16 cellular contexts compared by ENCODE assay signal in the genomic region with DNA sequence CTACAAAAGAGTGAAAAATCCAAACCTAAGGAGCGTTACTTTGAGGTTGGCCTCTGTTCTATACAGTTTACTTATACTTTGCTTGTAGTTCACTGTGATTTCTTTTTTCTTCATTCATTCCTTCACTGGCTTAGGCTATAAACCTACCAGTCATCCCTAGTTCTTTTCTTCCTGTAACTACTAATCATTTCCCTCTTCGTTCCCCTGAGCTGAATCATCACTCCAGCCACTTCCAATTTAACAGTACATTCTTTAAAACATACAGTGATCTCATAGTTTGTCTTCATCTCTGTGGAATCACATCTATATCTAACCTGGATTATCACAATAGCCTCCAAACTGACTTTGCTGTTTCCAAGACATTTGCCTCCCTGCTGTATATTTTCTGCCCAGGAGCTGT. TPM values are rescaled to one million over a fixed set of nuclear protein-coding genes. Genes with fewer than 3 reads are reported as not detected.
DNase-seq lines count a peak whose midpoint lies in the region; TF ChIP-seq lines count a peak whose summit lies in the region.
"Had no signal": no experiment of that assay in that cellular context is flagged by ENCODE, and none has a peak within 500 bp of the region (broad histone marks: within the 10 kb centered on the region; RNA-seq: fewer than 3 reads in every experiment).

No MANE protein-coding gene starts in this region.

- TF ChIP-seq EP300 in esophagus muscularis mucosa (IDR thresholded peaks at IDR 0.05) = no peak

- intact Hi-C loops in esophagus muscularis mucosa (cut with DNase I) = no loop called here
- intact Hi-C loops in testis (cut with DNase I; ENCODE audit: low total_unique reads) = no loop called here

- H3K4me3 ChIP-seq in skeletal muscle cell (ENCODE audit: low read depth, low read length) (no peak overlapping the region), esophagus muscularis mucosa (no peak overlapping the region), testis (no peak overlapping the region)

- DNase-seq in GM04503 (ENCODE audit: low read depth) = peak; percentile 21
- peak; percentile 63 for DNase-seq in RWPE1 (ENCODE audit: low spot score)
- peak; percentile 10 for DNase-seq in epithelial cell of prostate (ENCODE audit: low read depth, low spot score)
- peak; percentile 28 for DNase-seq in skeletal muscle cell (ENCODE audit: low read depth)
- DNase-seq in osteocyte (ENCODE audit: extremely low spot score, unreplicated experiment) = no peak
- DNase-seq in activated T-cell treated with anti-CD3 and anti-CD28 coated beads, Interleukin-2, amount 50 U/mL, for 1 hour = no peak
- no peak for DNase-seq in esophagus muscularis mucosa (ENCODE audit: extremely low spot score)
- no peak for DNase-seq in testis
- DNase-seq: activated CD8-positive, alpha-beta memory T cell treated with anti-CD3 and anti-CD28 coated beads, Interleukin-2, amount 10 ng/mL, durations not matched to agents 7 days and 5 days; activated naive CD4-positive, alpha-beta T cell treated with anti-CD3 and anti-CD28 coated beads, Interleukin-2, amount 50 U/mL, for 16 hours; CD4-positive, CD25-positive, alpha-beta regulatory T cell; stimulated activated CD4-positive, alpha-beta T cell treated with anti-CD3 and anti-CD28 coated beads, Interleukin-4, amount 100 ng/mL, for 4 hours; stimulated activated naive B cell treated with anti-CD40 and anti-IgM and Interleukin-4, amounts not matched to agents 10 μg/mL and 1 μg/mL and 100 μg/mL, for 72 hours had no signal

- POLR2A ChIA-PET in RWPE1 (lab: Yijun Ruan, JAX; ENCODE audit: low non-redundant PET) = no interaction called here

- H3K27ac Mint-ChIP-seq in osteocyte (ENCODE audit: unreplicated experiment) = no peak overlapping the region
- H3K27ac Mint-ChIP-seq: activated CD8-positive, alpha-beta memory T cell treated with anti-CD3 and anti-CD28 coated beads, Interleukin-2, amount 10 ng/mL, durations not matched to agents 7 days and 5 days; CD4-positive, CD25-positive, alpha-beta regulatory T cell; stimulated activated naive B cell treated with anti-CD40 and anti-IgM and Interleukin-4, amounts not matched to agents 10 μg/mL and 1 μg/mL and 100 μg/mL, for 72 hours had no signal

- H3K27me3 Mint-ChIP-seq in osteocyte (ENCODE audit: unreplicated experiment) = no peaks in the 10 kb centered on the region
- H3K27me3 Mint-ChIP-seq: activated CD8-positive, alpha-beta memory T cell treated with anti-CD3 and anti-CD28 coated beads, Interleukin-2, amount 10 ng/mL, durations not matched to agents 7 days and 5 days; CD4-positive, CD25-positive, alpha-beta regulatory T cell; stimulated activated naive B cell treated with anti-CD40 and anti-IgM and Interleukin-4, amounts not matched to agents 10 μg/mL and 1 μg/mL and 100 μg/mL, for 72 hours had no signal

- H3K27me3 ChIP-seq in esophagus muscularis mucosa (no peaks in the 10 kb centered on the region), testis (no peaks in the 10 kb centered on the region)

- H3K4me3 Mint-ChIP-seq in osteocyte (ENCODE audit: unreplicated experiment) = no peak overlapping the region
- H3K4me3 Mint-ChIP-seq: activated CD8-positive, alpha-beta memory T cell treated with anti-CD3 and anti-CD28 coated beads, Interleukin-2, amount 10 ng/mL, durations not matched to agents 7 days and 5 days; CD4-positive, CD25-positive, alpha-beta regulatory T cell; stimulated activated naive B cell treated with anti-CD40 and anti-IgM and Interleukin-4, amounts not matched to agents 10 μg/mL and 1 μg/mL and 100 μg/mL, for 72 hours had no signal

- H3K27ac ChIP-seq in RWPE1 (no peak overlapping the region), epithelial cell of prostate (peak overlapping the region; percentile 14), esophagus muscularis mucosa (replicated peaks in 1 of 4) (no peak overlapping the region), testis (no peak overlapping the region)

- no peaks in the 10 kb centered on the region for H3K4me1 Mint-ChIP-seq in osteocyte (ENCODE audit: unreplicated experiment)
- H3K4me1 Mint-ChIP-seq: activated CD8-positive, alpha-beta memory T cell treated with anti-CD3 and anti-CD28 coated beads, Interleukin-2, amount 10 ng/mL, durations not matched to agents 7 days and 5 days; CD4-positive, CD25-positive, alpha-beta regulatory T cell; stimulated activated naive B cell treated with anti-CD40 and anti-IgM and Interleukin-4, amounts not matched to agents 10 μg/mL and 1 μg/mL and 100 μg/mL, for 72 hours had no signal

- no peaks in the 10 kb centered on the region for H3K4me1 ChIP-seq in esophagus muscularis mucosa
- H3K4me1 ChIP-seq in testis = no peaks in the 10 kb centered on the region

- CTCF ChIA-PET in RWPE1 (lab: Yijun Ruan, JAX) = interaction anchor here (0.6 to 0.7 kb wide), 4 partner anchors 9 to 777 kb away, joined by 3 read pairs; no protein-coding TSS in a partner anchor

- no peaks in the 10 kb centered on the region for H3K9me3 ChIP-seq in esophagus muscularis mucosa
- H3K9me3 ChIP-seq in testis = no peaks in the 10 kb centered on the region

- no peaks in the 10 kb centered on the region for H3K36me3 Mint-ChIP-seq in osteocyte (ENCODE audit: unreplicated experiment)
- H3K36me3 Mint-ChIP-seq: activated CD8-positive, alpha-beta memory T cell treated with anti-CD3 and anti-CD28 coated beads, Interleukin-2, amount 10 ng/mL, durations not matched to agents 7 days and 5 days; CD4-positive, CD25-positive, alpha-beta regulatory T cell; stimulated activated naive B cell treated with anti-CD40 and anti-IgM and Interleukin-4, amounts not matched to agents 10 μg/mL and 1 μg/mL and 100 μg/mL, for 72 hours had no signal

- no peak for TF ChIP-seq POLR2A in esophagus muscularis mucosa (IDR thresholded peaks at IDR 0.05; ENCODE audit: low read depth)
- no peak for TF ChIP-seq POLR2A in testis (IDR thresholded peaks at IDR 0.05)

- TF ChIP-seq CTCF in RWPE1 (conservative IDR thresholded peaks at IDR 0.05; ENCODE audit: low read depth) = no peak
- no peak for TF ChIP-seq CTCF in osteocyte (IDR thresholded peaks at IDR 0.05)
- no peak for TF ChIP-seq CTCF in esophagus muscularis mucosa (IDR thresholded peaks at IDR 0.05)
- TF ChIP-seq CTCF in testis (IDR thresholded peaks at IDR 0.05) = no peak

- H3K36me3 ChIP-seq in esophagus muscularis mucosa (no peaks in the 10 kb centered on the region), testis (ENCODE audit: low read depth, missing control alignments) (no peaks in the 10 kb centered on the region)

- WGBS in esophagus muscularis mucosa = 72% methylated on average over 2 of the region's 2 CpGs
- WGBS in testis, 2 donors = 85 to 88% methylated on average over 2 of the region's 2 CpGs

- H3K9me3 Mint-ChIP-seq in osteocyte (ENCODE audit: unreplicated experiment) = no peaks in the 10 kb centered on the region
- H3K9me3 Mint-ChIP-seq: stimulated activated naive B cell treated with anti-CD40 and anti-IgM and Interleukin-4, amounts not matched to agents 10 μg/mL and 1 μg/mL and 100 μg/mL, for 72 hours had no signal

RNA-seq across cellular contexts. Expression of a gene that starts 25.2 kb away (rescaled TPM):
- total RNA-seq in osteocyte = not detected in 2 replicates
- 1 to 10 TPM in 1 of 4 donors, under 1 TPM in 2, not detected in 1; 0.39 to 1.0 (median 0.66) TPM for total RNA-seq in esophagus muscularis mucosa
- 1 to 10 TPM in 1 of 2 donors, under 1 TPM in 1; 0.94 to 1.2 TPM for total RNA-seq in testis
- 1.9 TPM for polyA plus RNA-seq in testis (ENCODE audit: insufficient read depth, low read depth, low replicate concordance)
- total RNA-seq: activated CD8-positive, alpha-beta memory T cell treated with anti-CD3 and anti-CD28 coated beads, Interleukin-2, amount 10 ng/mL, durations not matched to agents 7 days and 5 days; CD4-positive, CD25-positive, alpha-beta regulatory T cell; fibroblast of lung; myocyte had no signal
- polyA plus RNA-seq: CD4-positive, CD25-positive, alpha-beta regulatory T cell; fibroblast of lung; keratinocyte had no signal

Comparison
In these comparisons a context has a peak if more than half of its experiments do, and no peak if none do; other contexts are left out.
1. DNase-seq: peak in GM04503 (single experiment), RWPE1 (single experiment), epithelial cell of prostate (single experiment) and skeletal muscle cell (single experiment); none in osteocyte (single experiment), activated T-cell treated with anti-CD3 and anti-CD28 coated beads, Interleukin-2, amount 50 U/mL, for 1 hour (single experiment), esophagus muscularis mucosa (single experiment) and testis (single experiment).